24 cellular contexts compared by ENCODE assay signal in genomic region chr3:16800361-16800760, GRCh38.
DNase-seq lines count a peak whose midpoint lies in the region; ATAC-seq and TF ChIP-seq lines count a peak whose summit lies in the region.
"Had no signal": no experiment of that assay in that cellular context is flagged by ENCODE, and none has a peak within 500 bp of the region (broad histone marks: within the 10 kb centered on the region; RNA-seq: fewer than 3 reads in every experiment).

No MANE protein-coding gene starts in this region.

- H4K5ac ChIP-seq in H9 (ENCODE audit: insufficient read length, low read depth, low read length) = no peak overlapping the region

- H2BK15ac ChIP-seq in H9 (ENCODE audit: low read depth, low read length) = no peak overlapping the region

- no peak overlapping the region for H2AFZ ChIP-seq in H9 (ENCODE audit: low read length)
- H2AFZ ChIP-seq: parathyroid adenoma had no signal

- no peak overlapping the region for H3K56ac ChIP-seq in H9 (ENCODE audit: insufficient read length, low read depth, low read length)

- no peak overlapping the region for H3K18ac ChIP-seq in H9 (ENCODE audit: insufficient read length, low read depth, low read length)

- H3T11ph ChIP-seq in H9 (ENCODE audit: low read length) = no peak overlapping the region

- H2AK5ac ChIP-seq in H9 (ENCODE audit: insufficient read length, low read length) = no peak overlapping the region

- H3K79me1 ChIP-seq in H9 (ENCODE audit: insufficient read depth, low read depth, low read length, poor library complexity, severe bottlenecking) = no peaks in the 10 kb centered on the region

- intact Hi-C loops in natural killer cell (cut with micrococcal nuclease) = no loop called here

- H3K23me2 ChIP-seq in H9 (ENCODE audit: insufficient read length, low read depth, low read length, poor library complexity, severe bottlenecking) = no peaks in the 10 kb centered on the region

- no peak overlapping the region for H3K9ac ChIP-seq in H9 (ENCODE audit: extremely low read depth, insufficient read length, low read length)
- H3K9ac ChIP-seq: parathyroid adenoma had no signal

- no peak overlapping the region for H2BK5ac ChIP-seq in H9 (ENCODE audit: insufficient read length, low read length)

- H3K9me3 Mint-ChIP-seq in T-helper 2 cell treated with Interferon-gamma antibody and Interleukin-4, amounts not matched to agents 5 μg/mL and 100 μg/mL, for 36 hours = peaks cover 5% of the 10 kb centered on the region
- peaks cover 3% of the 10 kb centered on the region in 2 experiments; a peak in 3 of 5 replicates for H3K9me3 Mint-ChIP-seq in H9
- peaks cover 0 to 13% (median 3%) of the 10 kb centered on the region in 5 experiments for H3K9me3 Mint-ChIP-seq in brain
- H3K9me3 Mint-ChIP-seq in natural killer cell = peaks cover 0 to 2% of the 10 kb centered on the region in 2 donors
- no peaks in the 10 kb centered on the region for H3K9me3 Mint-ChIP-seq in osteocyte (ENCODE audit: unreplicated experiment)

- no peak overlapping the region for H4K8ac ChIP-seq in H9 (replicated peaks; ENCODE audit: insufficient read length, low read depth, low read length)

- no peak overlapping the region for H3K4me2 ChIP-seq in H9 (ENCODE audit: insufficient read depth, insufficient read length, low read length)

- H4K20me1 ChIP-seq in H9 (ENCODE audit: control insufficient read depth, insufficient read depth, insufficient read length) = no peaks in the 10 kb centered on the region

- H3K27me3 Mint-ChIP-seq in T-helper 2 cell treated with Interferon-gamma antibody and Interleukin-4, amounts not matched to agents 5 μg/mL and 100 μg/mL, for 36 hours (ENCODE audit: low read depth) = peaks cover 10% of the 10 kb centered on the region
- H3K27me3 Mint-ChIP-seq in H9 (ENCODE audit: low read depth) (peaks cover 3% of the 10 kb centered on the region), brain (peaks cover 4% of the 10 kb centered on the region), natural killer cell (ENCODE audit: low read depth in 2 of 2) (peaks cover 0 to 4% of the 10 kb centered on the region in 2 donors), osteocyte (ENCODE audit: unreplicated experiment) (peaks cover 40% of the 10 kb centered on the region)

- no peaks in the 10 kb centered on the region for H3K9me3 ChIP-seq in H9 (ENCODE audit: control insufficient read depth, low read depth, low read length)
- H3K9me3 ChIP-seq: BE2C, right lobe of liver, tibial nerve had no signal

- 0 out of 2 replicates have a peak, but pooled peaks cover 4% of the 10 kb centered on the region for H3K4me1 ChIP-seq in H9 (ENCODE audit: insufficient read depth, low read length)
- H3K4me1 ChIP-seq: BE2C, parathyroid adenoma, right lobe of liver had no signal

- no peak overlapping the region for H3K27ac ChIP-seq in H9 (ENCODE audit: insufficient read length, low read depth, low read length)
- H3K27ac ChIP-seq: 22Rv1, parathyroid adenoma, right lobe of liver, tibial nerve had no signal

- H2BK120ac ChIP-seq in H9 (ENCODE audit: low read depth, low read length, poor library complexity, severe bottlenecking) = no peak overlapping the region

- H3K23ac ChIP-seq in H9 (ENCODE audit: insufficient read length, low read depth, low read length) = no peak overlapping the region

- H3K27ac Mint-ChIP-seq in T-helper 2 cell treated with Interferon-gamma antibody and Interleukin-4, amounts not matched to agents 5 μg/mL and 100 μg/mL, for 36 hours = peak overlapping the region; percentile 72
- H3K27ac Mint-ChIP-seq in H9 (peak overlapping the region in 2 of 3 experiments; percentile 5 to 21; a peak in 2 of 7 replicates), brain (peak overlapping the region in 4 of 5 experiments; percentile 11 to 57 (median 34)), natural killer cell (peak overlapping the region; percentile 49 to 55), osteocyte (ENCODE audit: unreplicated experiment) (no peak overlapping the region)
- H3K27ac Mint-ChIP-seq: endodermal cell had no signal

- ATAC-seq in natural killer cell (no peak), GM21423 (IDR thresholded peaks at IDR 0.05; ENCODE audit: unreplicated experiment) (no peak)
- ATAC-seq: K562, Panc1 had no signal

- no peak overlapping the region for H2BK12ac ChIP-seq in H9 (ENCODE audit: insufficient read length, low read depth, low read length)

- peaks cover 26% of the 10 kb centered on the region for H3K4me1 Mint-ChIP-seq in T-helper 2 cell treated with Interferon-gamma antibody and Interleukin-4, amounts not matched to agents 5 μg/mL and 100 μg/mL, for 36 hours (ENCODE audit: low read depth)
- H3K4me1 Mint-ChIP-seq in H9 = peaks cover 15 to 28% of the 10 kb centered on the region in 2 experiments
- peaks cover 24% of the 10 kb centered on the region for H3K4me1 Mint-ChIP-seq in brain
- H3K4me1 Mint-ChIP-seq in natural killer cell = peaks cover 43 to 55% of the 10 kb centered on the region in 2 donors
- H3K4me1 Mint-ChIP-seq in osteocyte (ENCODE audit: unreplicated experiment) = no peaks in the 10 kb centered on the region

- no peak overlapping the region for H3K14ac ChIP-seq in H9 (ENCODE audit: insufficient read depth, low read length)

- no peak for TF ChIP-seq CTCF in H9 (conservative IDR thresholded peaks at IDR 0.05)
- no peak for TF ChIP-seq CTCF in brain (conservative IDR thresholded peaks at IDR 0.05)
- TF ChIP-seq CTCF in natural killer cell (IDR thresholded peaks at IDR 0.05) = no peak
- no peak for TF ChIP-seq CTCF in osteocyte (IDR thresholded peaks at IDR 0.05)

- no peaks in the 10 kb centered on the region for H3K36me3 Mint-ChIP-seq in T-helper 2 cell treated with Interferon-gamma antibody and Interleukin-4, amounts not matched to agents 5 μg/mL and 100 μg/mL, for 36 hours (ENCODE audit: low read depth)
- H3K36me3 Mint-ChIP-seq in H9 (ENCODE audit: insufficient read depth in 1 of 3, low read depth in 3 of 3) = peaks cover 3 to 23% (median 4%) of the 10 kb centered on the region in 3 experiments; a peak in 5 of 7 replicates
- no peaks in the 10 kb centered on the region for H3K36me3 Mint-ChIP-seq in brain
- no peaks in the 10 kb centered on the region for H3K36me3 Mint-ChIP-seq in natural killer cell
- H3K36me3 Mint-ChIP-seq in osteocyte (ENCODE audit: unreplicated experiment) = no peaks in the 10 kb centered on the region

- H4K91ac ChIP-seq in H9 (ENCODE audit: insufficient read length, low read depth, low read length) = no peak overlapping the region

- DNase-seq in T-helper 2 cell treated with Interferon-gamma antibody and Interleukin-4, amounts not matched to agents 5 μg/mL and 100 μg/mL, for 36 hours (ENCODE audit: low spot score) = no peak
- DNase-seq in T-helper 2 cell (no peak), H9 (no peak), natural killer cell (no peak), osteocyte (ENCODE audit: extremely low spot score, unreplicated experiment) (no peak), NCI-H82 (lab: John Stamatoyannopoulos, UW) (no peak)
- DNase-seq: activated CD4-positive, CD25-positive, alpha-beta regulatory T cell treated with anti-CD3 and anti-CD28 coated beads, Interleukin-2, amount 50 U/mL, for 72 hours; activated effector memory CD4-positive, alpha-beta T cell treated with Interleukin-2 at 50 U/mL for 16 hours; BE2C; DMS79; endodermal cell; heart right ventricle; NCI-H1694; NCI-H2227 treated with DMSO at 0.1 percent for 48 hours; right lobe of liver; stimulated activated naive CD4-positive, alpha-beta T cell treated with Interleukin-2 at 50 U/mL for 16 hours; T-helper 9 cell had no signal

- H3K4me3 Mint-ChIP-seq in T-helper 2 cell treated with Interferon-gamma antibody and Interleukin-4, amounts not matched to agents 5 μg/mL and 100 μg/mL, for 36 hours = peak overlapping the region; percentile 41
- no peak overlapping the region for H3K4me3 Mint-ChIP-seq in H9
- H3K4me3 Mint-ChIP-seq in brain = no peak overlapping the region
- peak overlapping the region; percentile 76 for H3K4me3 Mint-ChIP-seq in natural killer cell
- H3K4me3 Mint-ChIP-seq in osteocyte (ENCODE audit: unreplicated experiment) = no peak overlapping the region
- H3K4me3 Mint-ChIP-seq: endodermal cell had no signal

- H3K27me3 ChIP-seq in H9 (ENCODE audit: insufficient read depth, low read length) = no peaks in the 10 kb centered on the region
- H3K27me3 ChIP-seq: BE2C, heart right ventricle, right lobe of liver, tibial nerve had no signal

- no peak overlapping the region for H3K4ac ChIP-seq in H9 (ENCODE audit: low read depth, low read length)

- no peak overlapping the region for H2BK20ac ChIP-seq in H9 (ENCODE audit: low read depth, low read length, poor library complexity, severe bottlenecking)

- no CpG with 5 or more reads among the region's 3 CpGs for WGBS in H9 (ENCODE audit: extremely low coverage, insufficient read length, low lambda C conversion rate)

- no peaks in the 10 kb centered on the region for H3K79me2 ChIP-seq in H9 (ENCODE audit: insufficient read depth, low read length)
- H3K79me2 ChIP-seq: parathyroid adenoma had no signal

Comparison
In these comparisons a context has a peak if more than half of its experiments do, and no peak if none do; other contexts are left out.
1. H3K4me3 Mint-ChIP-seq: peak in T-helper 2 cell treated with Interferon-gamma antibody and Interleukin-4, amounts not matched to agents 5 μg/mL and 100 μg/mL, for 36 hours (single experiment) and natural killer cell (single experiment); none in H9 (0 of 2), brain (0 of 5) and osteocyte (single experiment).